Comparison of ENCODE assay signal across 9 cellular contexts in the genomic region with DNA sequence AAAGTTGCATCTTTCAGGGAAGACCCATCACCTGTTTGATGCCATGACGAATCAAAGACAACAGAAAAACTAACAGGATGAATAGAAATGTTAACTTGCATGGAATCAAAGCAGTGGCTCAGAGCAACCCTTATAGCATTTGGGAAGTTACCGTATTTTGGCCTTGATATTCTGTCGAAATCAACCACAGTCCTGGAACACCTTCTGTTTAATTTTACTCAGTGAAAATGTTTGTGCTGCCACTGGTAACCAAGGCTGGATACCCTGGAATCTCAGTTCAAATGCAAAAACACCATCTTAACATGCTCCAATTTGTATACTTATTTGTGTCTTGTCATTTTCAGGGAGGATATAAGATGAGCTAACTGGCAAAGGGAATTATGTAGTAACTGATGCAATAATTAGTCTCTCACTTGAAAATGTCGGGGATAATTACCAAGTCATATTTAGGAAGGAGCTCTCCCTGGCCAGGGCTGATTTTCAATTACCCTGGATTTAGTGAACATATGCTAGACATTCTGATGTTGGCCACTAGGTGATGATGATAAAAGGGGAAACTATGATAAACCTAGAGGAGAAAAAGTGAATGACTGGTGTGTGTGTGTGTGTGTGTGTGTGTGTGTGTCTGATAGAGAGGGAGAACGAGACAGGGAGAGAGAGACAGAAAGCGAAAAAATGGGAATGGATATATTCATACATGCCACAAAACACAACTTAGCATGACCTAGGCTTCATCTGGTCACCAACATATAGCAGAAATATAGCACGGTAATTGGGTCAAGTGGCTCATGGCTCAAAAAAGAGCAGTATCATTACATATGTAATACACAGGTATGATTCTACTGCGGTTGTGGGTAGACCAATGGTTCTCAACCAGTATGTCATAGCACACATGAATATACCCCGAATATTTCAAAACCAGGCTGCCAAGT. TPM values are rescaled to one million over a fixed set of nuclear protein-coding genes. Genes with fewer than 3 reads are reported as not detected.
DNase-seq lines count a peak whose midpoint lies in the region; ATAC-seq, FAIRE-seq and TF ChIP-seq lines count a peak whose summit lies in the region.
"Had no signal": no experiment of that assay in that cellular context is flagged by ENCODE, and none has a peak within 500 bp of the region (broad histone marks: within the 10 kb centered on the region; RNA-seq: fewer than 3 reads in every experiment).

No MANE protein-coding gene starts in this region.

- CTCF ChIA-PET in HepG2 (lab: Yijun Ruan, JAX; ENCODE audit: low intra/inter-chr PET ratio, low total read pairs): no interaction called here
- CTCF ChIA-PET in endothelial cell of umbilical vein (lab: Charles Lee): interaction anchor here (0.6 to 1.7 kb wide), 7 partner anchors 9 to 78 kb away, joined by 3 to 8 read pairs (median 3); a partner anchor contains a TSS

- 45% methylated on average over 8 of the region's 9 CpGs for WGBS in HepG2 (ENCODE audit: low lambda C conversion rate)
- 83% methylated on average over 8 of the region's 9 CpGs for WGBS in right lobe of liver (ENCODE audit: insufficient coverage, low coverage, low lambda C conversion rate, missing lambda C conversion rate)

- H3K4me2 ChIP-seq in HepG2 (ENCODE audit: low read depth, low read length) (no peak overlapping the region), endothelial cell of umbilical vein (ENCODE audit: insufficient read depth, low read length) (no peak overlapping the region)

- TF ChIP-seq POLR2A in HepG2 (IDR thresholded peaks at IDR 0.05; ENCODE audit: insufficient read depth in 1 of 2, low read depth in 2 of 2, low read length in 2 of 2): no peak
- TF ChIP-seq POLR2A in right lobe of liver (IDR thresholded peaks at IDR 0.05): no peak
- TF ChIP-seq POLR2A in endothelial cell of umbilical vein (IDR thresholded peaks at IDR 0.05; ENCODE audit: low read depth, low read length): no peak

- peaks cover 23% of the 10 kb centered on the region for H3K4me1 ChIP-seq in HepG2 (ENCODE audit: insufficient read depth, low read length)
- H3K4me1 ChIP-seq in right lobe of liver: peaks cover 0 to 12% (median 0%) of the 10 kb centered on the region in 4 donors
- H3K4me1 ChIP-seq in endothelial cell of umbilical vein (ENCODE audit: control insufficient read depth, extremely low read depth, insufficient read depth, low read length): no peaks in the 10 kb centered on the region
- H3K4me1 ChIP-seq in ascending aorta: peaks cover 2 to 5% of the 10 kb centered on the region in 2 donors
- H3K4me1 ChIP-seq: parathyroid adenoma had no signal

- H3K36me3 ChIP-seq in HepG2 (replicated peaks in 1 of 2; ENCODE audit: control insufficient read depth in 1 of 2, insufficient read depth in 2 of 2, low read length in 2 of 2) (no peaks in the 10 kb centered on the region), right lobe of liver (no peaks in the 10 kb centered on the region), endothelial cell of umbilical vein (ENCODE audit: control insufficient read depth in 2 of 2, extremely low read depth in 1 of 2, insufficient read depth in 2 of 2, low read length in 2 of 2) (no peaks in the 10 kb centered on the region), ascending aorta (peaks cover 0 to 3% of the 10 kb centered on the region in 2 donors)

- no peaks in the 10 kb centered on the region for H3K9me1 ChIP-seq in endothelial cell of umbilical vein (replicated peaks; ENCODE audit: control insufficient read depth, extremely low read depth, insufficient read depth, low read length)

- no peak overlapping the region for H3K27ac ChIP-seq in HepG2 (ENCODE audit: extremely low read length, insufficient read depth, low read length)
- H3K27ac ChIP-seq in right lobe of liver: no peak overlapping the region
- H3K27ac ChIP-seq in endothelial cell of umbilical vein (ENCODE audit: insufficient read depth, low read depth, low read length): no peak overlapping the region
- no peak overlapping the region for H3K27ac ChIP-seq in ascending aorta
- H3K27ac ChIP-seq: parathyroid adenoma had no signal

- dilution Hi-C loops in endothelial cell of umbilical vein (cut with MboI; ENCODE audit: extremely low pct_ligation_motif_present, low sequenced_read_pairs): no loop called here

- FAIRE-seq in HepG2 (lab: Jason Lieb, UNC) (peak; percentile 70), endothelial cell of umbilical vein (lab: Jason Lieb, UNC) (peak; percentile 72)

- intact Hi-C loops in HepG2 (cut with micrococcal nuclease; ENCODE audit: unreplicated experiment): no loop called here
- intact Hi-C loops in right lobe of liver (cut with DNase I): no loop called here
- intact Hi-C loops in endothelial cell of umbilical vein (cut with micrococcal nuclease): loop anchor here (1.0 kb wide), 1 partner anchor 155 kb away; no protein-coding TSS in a partner anchor
- intact Hi-C loops in ascending aorta (cut with DNase I): no loop called here

- POLR2A ChIA-PET in HepG2 (lab: Yijun Ruan, JAX) (no interaction called here), endothelial cell of umbilical vein (lab: Charles Lee) (no interaction called here)

- H3K9ac ChIP-seq in HepG2 (ENCODE audit: insufficient read depth, low read depth, low read length): no peak overlapping the region
- no peak overlapping the region for H3K9ac ChIP-seq in endothelial cell of umbilical vein (replicated peaks; ENCODE audit: extremely low read depth, insufficient read depth, low read length)
- H3K9ac ChIP-seq: parathyroid adenoma had no signal

- TF ChIP-seq RAD21 in HepG2 (CRISPR knock-in tag; IDR thresholded peaks at IDR 0.05): no peak

- H3K4me3 ChIP-seq in HepG2 (replicated peaks in 1 of 3; ENCODE audit: insufficient read depth in 1 of 3, low read depth in 2 of 3, low read length in 3 of 3): no peak overlapping the region
- H3K4me3 ChIP-seq in right lobe of liver: no peak overlapping the region
- H3K4me3 ChIP-seq in endothelial cell of umbilical vein (replicated peaks in 1 of 3; ENCODE audit: insufficient read depth in 1 of 3, low read depth in 1 of 3, low read length in 3 of 3): no peak overlapping the region
- H3K4me3 ChIP-seq in ascending aorta: no peak overlapping the region

- BruUV-seq in HepG2 (replicated peaks; lab: Mats Ljungman, UMichigan) (no TSS peak), endothelial cell of umbilical vein (replicated peaks; lab: Mats Ljungman, UMichigan) (no TSS peak)

- TF ChIP-seq CTCF in HepG2 (CRISPR knock-in tag; IDR thresholded peaks at IDR 0.05): no peak
- TF ChIP-seq CTCF in right lobe of liver (IDR thresholded peaks at IDR 0.05): peak in 2 of 4 donors; percentile 28 to 42
- TF ChIP-seq CTCF in endothelial cell of umbilical vein (IDR thresholded peaks at IDR 0.05; ENCODE audit: extremely low read depth in 1 of 2, insufficient read depth in 1 of 2, low read depth in 1 of 2, low read length in 2 of 2): peak; percentile 42 to 51
- no peak for TF ChIP-seq CTCF in ascending aorta (IDR thresholded peaks at IDR 0.05)

- TF ChIP-seq EP300 in HepG2 (IDR thresholded peaks at IDR 0.05; ENCODE audit: low read depth in 2 of 2, low read length in 2 of 2) (no peak), HepG2 (CRISPR knock-in tag; IDR thresholded peaks at IDR 0.05; ENCODE audit: borderline replicate concordance) (no peak)

- H4K20me1 ChIP-seq in HepG2 (ENCODE audit: insufficient read depth, low read length) (no peaks in the 10 kb centered on the region), endothelial cell of umbilical vein (replicated peaks; ENCODE audit: control insufficient read depth, extremely low read depth, insufficient read depth, low read length) (no peaks in the 10 kb centered on the region)

- H3K79me2 ChIP-seq in HepG2 (ENCODE audit: insufficient read depth, low read length) (no peaks in the 10 kb centered on the region), endothelial cell of umbilical vein (ENCODE audit: control insufficient read depth, insufficient read depth, low read length) (no peaks in the 10 kb centered on the region)
- H3K79me2 ChIP-seq: parathyroid adenoma had no signal

- ATAC-seq in HepG2: peak; percentile 86
- ATAC-seq in right lobe of liver: no peak
- ATAC-seq in GM21447 (IDR thresholded peaks at IDR 0.05; ENCODE audit: unreplicated experiment): no peak
- no peak for ATAC-seq in HG02623 (IDR thresholded peaks at IDR 0.05; ENCODE audit: unreplicated experiment)

- DNase-seq in HepG2 (ENCODE audit: low spot score): peak; percentile 24
- no peak for DNase-seq in right lobe of liver
- DNase-seq in NCI-H226: peak; percentile 38
- peak; percentile 41 for DNase-seq in endothelial cell of umbilical vein (ENCODE audit: low read depth, low spot score)
- DNase-seq in NCI-H446 (lab: John Stamatoyannopoulos, UW): no peak
- DNase-seq in ascending aorta (ENCODE audit: low spot score in 2 of 2): no peak

- no peaks in the 10 kb centered on the region for H3K27me3 ChIP-seq in HepG2 (ENCODE audit: control insufficient read depth in 1 of 2, insufficient read depth in 2 of 2, low read length in 2 of 2)
- no peaks in the 10 kb centered on the region for H3K27me3 ChIP-seq in right lobe of liver
- H3K27me3 ChIP-seq in endothelial cell of umbilical vein (ENCODE audit: control insufficient read depth in 2 of 2, insufficient read depth in 2 of 2, low read length in 2 of 2): peaks cover 0 to 4% of the 10 kb centered on the region in 2 experiments
- H3K27me3 ChIP-seq in ascending aorta: no peaks in the 10 kb centered on the region

- no peaks in the 10 kb centered on the region for H3K9me3 ChIP-seq in HepG2 (ENCODE audit: low read length)
- H3K9me3 ChIP-seq in right lobe of liver: no peaks in the 10 kb centered on the region
- no peaks in the 10 kb centered on the region for H3K9me3 ChIP-seq in endothelial cell of umbilical vein (replicated peaks; ENCODE audit: control insufficient read depth, insufficient read depth, low read length)
- no peaks in the 10 kb centered on the region for H3K9me3 ChIP-seq in ascending aorta

- H2AFZ ChIP-seq in HepG2 (ENCODE audit: low read length) (no peak overlapping the region), endothelial cell of umbilical vein (ENCODE audit: low read depth, low read length) (no peak overlapping the region)
- H2AFZ ChIP-seq: parathyroid adenoma had no signal

- in situ Hi-C loops in HepG2 (cut with HindIII; ENCODE audit: extremely low pct_ligation_motif_present, low pct_unique_long_range_greater_than_20kb): no loop called here

RNA-seq across cellular contexts. Expression of a gene that starts 19.0 kb away (rescaled TPM):
- total RNA-seq in HepG2 (2016; rRNA removed; fragmentation: Illumina TruSeq; extraction: Trizol) (0.04 and 0.07 TPM in 2 replicates), right lobe of liver (1 to 10 TPM; 2.4 to 4.4 (median 3.3) TPM), endothelial cell of umbilical vein (7.1 and 8.9 TPM in 2 replicates), ascending aorta (24.7 TPM)
- total RNA-seq in HepG2 (2016; cell fraction: cytosol; rRNA removed; fragmentation: Illumina TruSeq; extraction: Trizol; ENCODE audit: low read depth): not detected in 2 replicates
- 0.02 and 0.04 TPM in 2 replicates for total RNA-seq in HepG2 (2016; cell fraction: insoluble cytoplasmic fraction; rRNA removed; fragmentation: Illumina TruSeq; extraction: Trizol)
- 0.06 TPM in 1 of 2 replicates, not detected in the other for total RNA-seq in HepG2 (2016; cell fraction: membrane; rRNA removed; fragmentation: Illumina TruSeq; extraction: Trizol)
- 0.22 and 0.87 TPM in 2 replicates for total RNA-seq in HepG2 (2016; cell fraction: nucleus; rRNA removed; fragmentation: Illumina TruSeq; extraction: Trizol)
- polyA plus RNA-seq in HepG2 (2011; rRNA removed) (0.01 TPM in 2 replicates), endothelial cell of umbilical vein (2.8 and 3.0 TPM in 2 replicates)
- polyA plus RNA-seq in HepG2 (2011; cell fraction: cytosol; rRNA removed): 0.01 and 0.03 TPM in 2 replicates
- 0.02 and 0.16 TPM in 2 replicates for polyA plus RNA-seq in HepG2 (2011; cell fraction: nucleus; rRNA removed)
- 0.07 TPM in 1 of 2 replicates, not detected in the other for polyA plus RNA-seq in HepG2 (2012)
- polyA plus RNA-seq in HepG2 (2016; cell fraction: cytosol; fragmentation: Illumina TruSeq; extraction: Trizol; ENCODE audit: low read depth): not detected in 2 replicates
- not detected in 2 replicates for polyA plus RNA-seq in HepG2 (2016; cell fraction: insoluble cytoplasmic fraction; fragmentation: Illumina TruSeq; extraction: Trizol; ENCODE audit: low read depth)
- not detected in 2 replicates for polyA plus RNA-seq in HepG2 (2016; cell fraction: membrane; fragmentation: Illumina TruSeq; extraction: Trizol; ENCODE audit: low read depth)
- 0.12 TPM in 1 of 2 replicates, not detected in the other for polyA plus RNA-seq in HepG2 (2016; cell fraction: nucleus; fragmentation: Illumina TruSeq; extraction: Trizol; ENCODE audit: insufficient read depth, low read depth)
- 0.09 and 0.20 TPM in 2 replicates for polyA minus RNA-seq in HepG2 (2011; rRNA and poly(A)+ RNA removed; ENCODE audit: low replicate concordance)
- not detected in 2 replicates for polyA minus RNA-seq in HepG2 (2011; cell fraction: cytosol; rRNA and poly(A)+ RNA removed)
- under 0.01 TPM in 1 of 2 replicates, not detected in the other for polyA minus RNA-seq in HepG2 (2011; cell fraction: nucleus; rRNA and poly(A)+ RNA removed)
- polyA plus RNA-seq in endothelial cell of umbilical vein (2011; cell fraction: cytosol; rRNA removed): 1.5 and 1.6 TPM in 2 replicates
- polyA plus RNA-seq in endothelial cell of umbilical vein (2011; cell fraction: nucleus; rRNA removed): 12.1 and 12.7 TPM in 2 replicates
- polyA plus RNA-seq in endothelial cell of umbilical vein (2012): 0.75 and 1.1 TPM in 2 replicates
- polyA minus RNA-seq in endothelial cell of umbilical vein: 16.5 and 17.3 TPM in 2 replicates
- polyA minus RNA-seq in endothelial cell of umbilical vein (2011; cell fraction: cytosol; rRNA and poly(A)+ RNA removed): not detected
- 39.9 and 44.2 TPM in 2 replicates for polyA minus RNA-seq in endothelial cell of umbilical vein (2011; cell fraction: nucleus; rRNA and poly(A)+ RNA removed)

Comparison
In these comparisons a context has a peak if more than half of its experiments do, and no peak if none do; other contexts are left out.
1. DNase-seq: peak in HepG2 (single experiment), NCI-H226 (single experiment) and endothelial cell of umbilical vein (single experiment); none in right lobe of liver (0 of 3), NCI-H446 (0 of 2) and ascending aorta (0 of 2).
2. CTCF ChIP-seq: peak in endothelial cell of umbilical vein (2 of 2); none in HepG2 (single experiment) and ascending aorta (0 of 3).